ENCODE assay signal across 2 cellular contexts in genomic region chr4:76448211-76448610, GRCh38.
TF ChIP-seq lines count a peak whose summit lies in the region.

No MANE protein-coding gene starts in this region.

TF ChIP-seq in IMR-90, 13 proteins besides CTCF, POLR2A, EP300 and RAD21:
- TF ChIP-seq MAFK (IDR thresholded peaks at IDR 0.05; ENCODE audit: low read depth, low read length) (no peak), USF2 (IDR thresholded peaks at IDR 0.05; ENCODE audit: low read depth, low read length) (no peak), RCOR1 (IDR thresholded peaks at IDR 0.05; ENCODE audit: insufficient replicate concordance, low read length) (no peak), BHLHE40 (IDR thresholded peaks at IDR 0.05; ENCODE audit: low read depth, low read length) (no peak), CHD1 (IDR thresholded peaks at IDR 0.05; ENCODE audit: low read depth, low read length) (no peak), ELK1 (IDR thresholded peaks at IDR 0.05; ENCODE audit: borderline replicate concordance, low read depth, low read length) (no peak), MXI1 (IDR thresholded peaks at IDR 0.05; ENCODE audit: borderline replicate concordance, low read depth, low read length) (no peak), CEBPB (IDR thresholded peaks at IDR 0.05; ENCODE audit: low read depth, low read length) (no peak), SMC3 (IDR thresholded peaks at IDR 0.05; ENCODE audit: low read depth, low read length) (no peak), RFX5 (IDR thresholded peaks at IDR 0.05; ENCODE audit: low read depth, low read length) (no peak), NFE2L2 (IDR thresholded peaks at IDR 0.05; ENCODE audit: low read depth, low read length) (no peak)

TF ChIP-seq in K562, 482 proteins besides CTCF, POLR2A, EP300 and RAD21:
- no peak for TF ChIP-seq SRSF1 (IDR thresholded peaks at IDR 0.05; ENCODE audit: low read depth, low read length)
